ENCODE assay signal across 9 cellular contexts in the genomic region with DNA sequence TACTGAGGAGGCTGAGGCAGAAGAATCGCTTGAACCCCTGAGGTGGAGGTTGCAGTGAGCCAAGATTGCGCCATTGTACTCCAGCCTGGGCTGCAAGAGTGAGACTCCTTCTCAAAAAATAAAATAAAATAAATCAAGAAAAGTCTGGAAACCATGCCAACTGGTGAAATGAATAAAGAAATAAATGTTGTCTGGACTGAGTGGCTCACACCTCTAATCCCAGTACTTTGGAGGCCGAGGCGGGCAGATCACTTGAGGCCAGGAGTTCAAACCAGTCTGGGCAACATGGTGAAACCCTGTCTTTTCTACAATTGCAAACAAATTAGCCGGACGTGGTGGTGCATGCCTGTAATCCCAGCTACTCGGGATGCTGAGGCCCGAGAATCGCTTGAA. TPM values are rescaled to one million over a fixed set of nuclear protein-coding genes. Genes with fewer than 3 reads are reported as not detected.
DNase-seq lines count a peak whose midpoint lies in the region; ATAC-seq, FAIRE-seq and TF ChIP-seq lines count a peak whose summit lies in the region.
"Had no signal": no experiment of that assay in that cellular context is flagged by ENCODE, and none has a peak within 500 bp of the region (broad histone marks: within the 10 kb centered on the region; RNA-seq: fewer than 3 reads in every experiment).

No MANE protein-coding gene starts in this region.

- in situ Hi-C loops in K562 (cut with MboI) (no loop called here), HepG2 (cut with HindIII; ENCODE audit: extremely low pct_ligation_motif_present, low pct_unique_long_range_greater_than_20kb) (no loop called here)

- POLR2A ChIA-PET in K562 (lab: Yijun Ruan, JAX) (interaction anchor here (0.8 to 1.8 kb wide), 3 partner anchors 18 to 54 kb away, joined by 3 to 4 read pairs (median 3); no protein-coding TSS in a partner anchor), HepG2 (lab: Yijun Ruan, JAX) (interaction anchor here (0.8 to 2.4 kb wide), 8 partner anchors 39 to 415 kb away, joined by 3 to 11 read pairs (median 5); partner anchors contain the start of gene GNA13)

- H3K9me3 ChIP-seq in cardiac muscle cell (ENCODE audit: low read depth): no peaks in the 10 kb centered on the region
- no peaks in the 10 kb centered on the region for H3K9me3 ChIP-seq in K562 (replicated peaks; ENCODE audit: control insufficient read depth, insufficient read depth, low read depth, low read length)
- H3K9me3 ChIP-seq in HepG2 (ENCODE audit: low read length): no peaks in the 10 kb centered on the region

- H4K20me1 ChIP-seq in K562 (replicated peaks; ENCODE audit: control insufficient read depth, insufficient read depth, low read length) (no peaks in the 10 kb centered on the region), HepG2 (ENCODE audit: insufficient read depth, low read length) (no peaks in the 10 kb centered on the region)

- H3K4me3 ChIP-seq in cardiac muscle cell (peak overlapping the region; percentile 66), K562 (peak overlapping the region; percentile 68), HepG2 (replicated peaks in 1 of 3; ENCODE audit: insufficient read depth in 1 of 3, low read depth in 2 of 3, low read length in 3 of 3) (peak overlapping the region; percentile 60 to 78 (median 64))

- CTCF ChIA-PET in K562 (lab: Yijun Ruan, JAX; ENCODE audit: low intra/inter-chr PET ratio): no interaction called here
- CTCF ChIA-PET in HepG2 (lab: Yijun Ruan, JAX; ENCODE audit: low intra/inter-chr PET ratio, low total read pairs): interaction anchor here (2.5 kb wide), 1 partner anchor 19 kb away, joined by 9 read pairs; no protein-coding TSS in a partner anchor

- DNase-seq in cardiac muscle cell (ENCODE audit: low read depth in 1 of 2, low spot score in 1 of 2) (peak in 1 of 2 donors; percentile 23), cardiac septum (ENCODE audit: low spot score) (no peak), K562 (ENCODE audit: extremely low read depth in 1 of 4, low spot score in 3 of 4) (no peak), HepG2 (ENCODE audit: low spot score) (peak; percentile 46), superior temporal gyrus (ENCODE audit: extremely low spot score) (peak; percentile 33), NCI-H1048 (lab: John Stamatoyannopoulos, UW) (no peak), SKM-1 treated with dmso at 0.1 percent for 144 hours (lab: John Stamatoyannopoulos, UW; ENCODE audit: unreplicated experiment) (no peak)

- no peaks in the 10 kb centered on the region for H3K9me1 ChIP-seq in K562 (ENCODE audit: control insufficient read depth, insufficient read depth, low read length)

- H3K27me3 ChIP-seq in cardiac muscle cell (no peaks in the 10 kb centered on the region), K562 (ENCODE audit: control insufficient read depth in 2 of 2, insufficient read depth in 2 of 2, low read length in 2 of 2) (no peaks in the 10 kb centered on the region), HepG2 (ENCODE audit: control insufficient read depth in 1 of 2, insufficient read depth in 2 of 2, low read length in 2 of 2) (no peaks in the 10 kb centered on the region)

- ATAC-seq in K562 (peak; percentile 5), HepG2 (peak; percentile 34), GM21529 (IDR thresholded peaks at IDR 0.05; ENCODE audit: unreplicated experiment) (no peak)

- H3K27ac ChIP-seq in cardiac muscle cell: no peak overlapping the region
- H3K27ac ChIP-seq in K562 (ENCODE audit: extremely low read depth, low read depth, low read length): peak overlapping the region; percentile 67; the same call in 2 of the 3 replicates
- peak overlapping the region; percentile 57 for H3K27ac ChIP-seq in HepG2 (ENCODE audit: extremely low read length, insufficient read depth, low read length)

- TF ChIP-seq RAD21 in K562 (CRISPR knock-in tag; conservative IDR thresholded peaks at IDR 0.05 in 1 of 2, IDR thresholded peaks at IDR 0.05 in 1 of 2) (no peak), HepG2 (CRISPR knock-in tag; IDR thresholded peaks at IDR 0.05) (0 out of 2 replicates have a peak, but pooled peaks have one; percentile 29)

- no TSS peak for BruUV-seq in K562 (replicated peaks; lab: Mats Ljungman, UMichigan)
- no TSS peak for BruUV-seq in HepG2 (replicated peaks; lab: Mats Ljungman, UMichigan)

- peak; percentile 40 for FAIRE-seq in K562 (lab: Jason Lieb, UNC)
- FAIRE-seq in HepG2 (lab: Jason Lieb, UNC): no peak
- FAIRE-seq: endometrium had no signal

- TF ChIP-seq CTCF in cardiac muscle cell (IDR thresholded peaks at IDR 0.05; ENCODE audit: low read depth, low read length): no peak
- TF ChIP-seq CTCF in K562 (IDR thresholded peaks at IDR 0.05 in 2 of 3, conservative IDR thresholded peaks at IDR 0.05 in 1 of 3; ENCODE audit: insufficient read depth in 2 of 3, low read depth in 1 of 3, low read length in 3 of 3): no peak
- no peak for TF ChIP-seq CTCF in HepG2 (CRISPR knock-in tag; IDR thresholded peaks at IDR 0.05)

- no peaks in the 10 kb centered on the region for H3K36me3 ChIP-seq in cardiac muscle cell
- no peaks in the 10 kb centered on the region for H3K36me3 ChIP-seq in K562 (ENCODE audit: control insufficient read depth, insufficient read depth, low read length)
- no peaks in the 10 kb centered on the region for H3K36me3 ChIP-seq in HepG2 (replicated peaks in 1 of 2; ENCODE audit: control insufficient read depth in 1 of 2, insufficient read depth in 2 of 2, low read length in 2 of 2)

- intact Hi-C loops in cardiac septum (cut with DNase I): no loop called here
- intact Hi-C loops in K562 (cut with micrococcal nuclease): no loop called here
- intact Hi-C loops in HepG2 (cut with micrococcal nuclease; ENCODE audit: unreplicated experiment): loop anchor here (2.0 kb wide), 1 partner anchor 39 kb away; no protein-coding TSS in a partner anchor

- peak overlapping the region; percentile 56 for H3K4me2 ChIP-seq in K562 (ENCODE audit: insufficient read depth, low read length)
- peak overlapping the region; percentile 96 for H3K4me2 ChIP-seq in HepG2 (ENCODE audit: low read depth, low read length)

- 59% methylated on average over 9 of the region's 9 CpGs for WGBS in K562 (ENCODE audit: insufficient coverage, low coverage, missing lambda C conversion rate)
- WGBS in HepG2 (ENCODE audit: low lambda C conversion rate): under 1% methylated on average over 9 of the region's 9 CpGs

- peak overlapping the region; percentile 64 for H2AFZ ChIP-seq in K562 (ENCODE audit: low read depth, low read length)
- no peak overlapping the region for H2AFZ ChIP-seq in HepG2 (ENCODE audit: low read length)

- TF ChIP-seq POLR2A in K562 (conservative IDR thresholded peaks at IDR 0.05): no peak
- no peak for TF ChIP-seq POLR2A in HepG2 (IDR thresholded peaks at IDR 0.05; ENCODE audit: insufficient read depth in 1 of 2, low read depth in 2 of 2, low read length in 2 of 2)

- H3K4me1 ChIP-seq in cardiac muscle cell (ENCODE audit: low read depth) (no peaks in the 10 kb centered on the region), K562 (replicated peaks in 1 of 2; ENCODE audit: control insufficient read depth in 2 of 2, insufficient read depth in 2 of 2, low read length in 2 of 2) (peaks cover 33 to 36% of the 10 kb centered on the region in 2 experiments), HepG2 (ENCODE audit: insufficient read depth, low read length) (peaks cover 14% of the 10 kb centered on the region)

- peaks cover 7% of the 10 kb centered on the region; the same call in 2 of the 3 replicates for H3K79me2 ChIP-seq in K562 (ENCODE audit: control insufficient read depth, insufficient read depth, low read length)
- H3K79me2 ChIP-seq in HepG2 (ENCODE audit: insufficient read depth, low read length): peaks cover 4% of the 10 kb centered on the region

- peak overlapping the region; percentile 70 to 97; a peak in 2 of 4 replicates for H3K9ac ChIP-seq in K562 (ENCODE audit: insufficient read depth in 1 of 2, low read depth in 2 of 2, low read length in 2 of 2)
- peak overlapping the region; percentile 54 for H3K9ac ChIP-seq in HepG2 (ENCODE audit: insufficient read depth, low read depth, low read length)

- TF ChIP-seq EP300 in K562 (IDR thresholded peaks at IDR 0.05; ENCODE audit: low read length): no peak
- TF ChIP-seq EP300 in HepG2 (IDR thresholded peaks at IDR 0.05; ENCODE audit: low read depth in 2 of 2, low read length in 2 of 2): no peak
- no peak for TF ChIP-seq EP300 in HepG2 (CRISPR knock-in tag; IDR thresholded peaks at IDR 0.05; ENCODE audit: borderline replicate concordance)

RNA-seq across cellular contexts. Expression of gene LRRC37A3, which starts 0.7 kb away (rescaled TPM):
- total RNA-seq in cardiac muscle cell (3.3 and 4.2 TPM in 2 replicates), cardiac septum (4.2 TPM), K562 (2014; rRNA removed) (2.4 and 2.7 TPM in 2 replicates), K562 (2014; rRNA removed; fragmentation: Illumina TruSeq; extraction: Trizol) (3.7 and 4.3 TPM in 2 replicates), K562 (2015; rRNA removed; fragmentation: Illumina TruSeq; extraction: Trizol) (4.6 and 5.4 TPM in 2 replicates), K562 (2021) (3.6 and 5.9 TPM in 2 replicates), HepG2 (2016; rRNA removed; fragmentation: Illumina TruSeq; extraction: Trizol) (0.81 and 1.1 TPM in 2 replicates)
- polyA plus RNA-seq in cardiac muscle cell (6.4 and 10.3 TPM in 2 replicates), K562 (2011; rRNA removed) (1.9 and 2.2 TPM in 2 replicates), K562 (2014; fragmentation: Illumina TruSeq; extraction: Trizol) (1.1 and 1.5 TPM in 2 replicates), K562 (2014; fragmentation: Nextera tagmentation; extraction: Ambion mirVana) (under 1 TPM; 0.14 to 0.66 TPM), K562 (2014; rRNA removed) (2.0 and 4.2 TPM in 2 replicates), HepG2 (2011; rRNA removed) (0.54 and 0.62 TPM in 2 replicates)
- total RNA-seq in K562 (2011; cell fraction: chromatin; rRNA removed; ENCODE audit: low replicate concordance): 41.7 and 83.3 TPM in 2 replicates
- total RNA-seq in K562 (2011; cell fraction: nucleolus; rRNA removed): 27.2 and 27.9 TPM in 2 replicates
- total RNA-seq in K562 (2011; cell fraction: nucleoplasm; rRNA removed): 50.4 and 79.2 TPM in 2 replicates
- 0.91 and 1.2 TPM in 2 replicates for polyA plus RNA-seq in K562 (2011; cell fraction: cytosol; rRNA removed)
- 3.4 and 4.8 TPM in 2 replicates for polyA plus RNA-seq in K562 (2011; cell fraction: nucleus; rRNA removed)
- 1.3 and 2.2 TPM in 2 replicates for polyA plus RNA-seq in K562 (2012)
- 14.2 and 17.4 TPM in 2 replicates for polyA minus RNA-seq in K562 (2011; rRNA and poly(A)+ RNA removed)
- polyA minus RNA-seq in K562 (2011; cell fraction: cytosol; rRNA and poly(A)+ RNA removed): 1.7 and 4.7 TPM in 2 replicates
- polyA minus RNA-seq in K562 (2011; cell fraction: nucleus; rRNA and poly(A)+ RNA removed): 7.4 and 15.3 TPM in 2 replicates
- total RNA-seq in HepG2 (2016; cell fraction: cytosol; rRNA removed; fragmentation: Illumina TruSeq; extraction: Trizol; ENCODE audit: low read depth): 5.0 and 5.2 TPM in 2 replicates
- total RNA-seq in HepG2 (2016; cell fraction: insoluble cytoplasmic fraction; rRNA removed; fragmentation: Illumina TruSeq; extraction: Trizol): 0.97 and 1.1 TPM in 2 replicates
- 1.3 and 2.1 TPM in 2 replicates for total RNA-seq in HepG2 (2016; cell fraction: membrane; rRNA removed; fragmentation: Illumina TruSeq; extraction: Trizol)
- 4.7 and 6.7 TPM in 2 replicates for total RNA-seq in HepG2 (2016; cell fraction: nucleus; rRNA removed; fragmentation: Illumina TruSeq; extraction: Trizol)
- polyA plus RNA-seq in HepG2 (2011; cell fraction: cytosol; rRNA removed): 0.24 and 0.56 TPM in 2 replicates
- 1.2 and 2.3 TPM in 2 replicates for polyA plus RNA-seq in HepG2 (2011; cell fraction: nucleus; rRNA removed)
- 0.67 and 1.2 TPM in 2 replicates for polyA plus RNA-seq in HepG2 (2012)
- 0.34 and 0.40 TPM in 2 replicates for polyA plus RNA-seq in HepG2 (2016; cell fraction: cytosol; fragmentation: Illumina TruSeq; extraction: Trizol; ENCODE audit: low read depth)
- polyA plus RNA-seq in HepG2 (2016; cell fraction: insoluble cytoplasmic fraction; fragmentation: Illumina TruSeq; extraction: Trizol; ENCODE audit: low read depth): 0.52 and 1.1 TPM in 2 replicates
- 0.24 and 0.45 TPM in 2 replicates for polyA plus RNA-seq in HepG2 (2016; cell fraction: membrane; fragmentation: Illumina TruSeq; extraction: Trizol; ENCODE audit: low read depth)
- polyA plus RNA-seq in HepG2 (2016; cell fraction: nucleus; fragmentation: Illumina TruSeq; extraction: Trizol; ENCODE audit: insufficient read depth, low read depth): 2.8 and 4.0 TPM in 2 replicates
- 2.6 and 13.1 TPM in 2 replicates for polyA minus RNA-seq in HepG2 (2011; rRNA and poly(A)+ RNA removed; ENCODE audit: low replicate concordance)
- 0.40 and 1.3 TPM in 2 replicates for polyA minus RNA-seq in HepG2 (2011; cell fraction: cytosol; rRNA and poly(A)+ RNA removed)
- polyA minus RNA-seq in HepG2 (2011; cell fraction: nucleus; rRNA and poly(A)+ RNA removed): 11.1 and 12.6 TPM in 2 replicates

Comparison
In these comparisons a context has a peak if more than half of its experiments do, and no peak if none do; other contexts are left out.
1. DNase-seq: peak in HepG2 (single experiment) and superior temporal gyrus (single experiment); none in cardiac septum (single experiment), K562 (0 of 4), NCI-H1048 (single experiment) and SKM-1 treated with dmso at 0.1 percent for 144 hours (single experiment).
2. Peak in every context shown above with its lines, with median percentiles within 50 percentile points of each other: H3K4me3 ChIP-seq.